Comparison of ENCODE assay signal across 8 cellular contexts in genomic region chr1:209769171-209769904, GRCh38. TPM values are rescaled to one million over a fixed set of nuclear protein-coding genes. Genes with fewer than 3 reads are reported as not detected.
A peak's percentile ranks its signal among the peaks of the same experiment; 100 is the strongest.
DNase-seq lines count a peak whose midpoint lies in the region; ATAC-seq and TF ChIP-seq lines count a peak whose summit lies in the region.

No MANE protein-coding gene starts in this region.

- CTCF ChIA-PET in AG04450 (lab: Charles Lee): interaction anchor here (0.6 to 2.2 kb wide), 8 partner anchors 9 to 481 kb away, joined by 3 to 7 read pairs (median 3); no protein-coding TSS in a partner anchor

- DNase-seq in AG04450 (ENCODE audit: low read depth, low spot score): peak; percentile 66
- peak; percentile 61 for DNase-seq in activated CD4-positive, CD25-positive, alpha-beta regulatory T cell treated with anti-CD3 and anti-CD28 coated beads, Interleukin-2, amount 50 U/mL, for 16 hours (ENCODE audit: low read depth, low spot score)
- DNase-seq in colonic mucosa: peak; percentile 54
- peak; percentile 12 for DNase-seq in midbrain (lab: John Stamatoyannopoulos, UW)
- DNase-seq in stimulated activated CD8-positive, alpha-beta memory T cell treated with anti-CD3 and anti-CD28 coated beads, Interleukin-7, amount 100 ng/mL, for 24 hours (ENCODE audit: low read depth): peak; percentile 51
- no peak for DNase-seq in cortex of kidney (lab: John Stamatoyannopoulos, UW)

- H3K9me3 ChIP-seq in AG04450 (ENCODE audit: control insufficient read depth, insufficient read depth, low read length): no peaks in the 10 kb centered on the region
- no peaks in the 10 kb centered on the region for H3K9me3 ChIP-seq in colonic mucosa

- POLR2A ChIA-PET in AG04450 (lab: Yijun Ruan, JAX): interaction anchor here (0.9 to 2.1 kb wide), 2 partner anchors 15 to 39 kb away, joined by 3 to 10 read pairs; partner anchors contain the start of gene C1orf74

- H3K9ac ChIP-seq in colonic mucosa (ENCODE audit: low read depth in 2 of 2, low read length in 2 of 2): peak overlapping the region; percentile 31 to 54

- H3K36me3 ChIP-seq in colonic mucosa: no peaks in the 10 kb centered on the region

- intact Hi-C loops in colonic mucosa (cut with DNase I): no loop called here

- H3K4me3 ChIP-seq in AG04450 (ENCODE audit: low read depth, low read length) (no peak overlapping the region), colonic mucosa (peak overlapping the region; percentile 22)

- H3K27me3 ChIP-seq in AG04450 (ENCODE audit: control insufficient read depth, insufficient read depth, low read length): no peaks in the 10 kb centered on the region
- H3K27me3 ChIP-seq in colonic mucosa: no peaks in the 10 kb centered on the region

- ATAC-seq in GM19395 (IDR thresholded peaks at IDR 0.05; ENCODE audit: unreplicated experiment) (peak; percentile 85), HG03521 (IDR thresholded peaks at IDR 0.05; ENCODE audit: unreplicated experiment) (peak; percentile 64)

- no peaks in the 10 kb centered on the region for H3K4me1 ChIP-seq in colonic mucosa

- TF ChIP-seq CTCF in AG04450 (IDR thresholded peaks at IDR 0.05; ENCODE audit: low read depth, low read length) (no peak), colonic mucosa (IDR thresholded peaks at IDR 0.05) (no peak)

- H3K27ac ChIP-seq in AG04450 (ENCODE audit: low read depth, low read length) (peak overlapping the region; percentile 94), colonic mucosa (peak overlapping the region; percentile 57)

RNA-seq across cellular contexts. Expression of gene TRAF3IP3, which starts 13.5 kb away (rescaled TPM):
- 0.06 and 0.10 TPM in 2 replicates for polyA plus RNA-seq in AG04450 (2011; rRNA removed)
- not detected in 2 replicates for polyA minus RNA-seq in AG04450 (2011; rRNA and poly(A)+ RNA removed)
- 1 to 10 TPM; 2.0 to 3.2 TPM for total RNA-seq in colonic mucosa

RNA-seq across cellular contexts. Expression of gene C1orf74, which starts 15.0 kb away (rescaled TPM):
- 1.8 and 2.2 TPM in 2 replicates for polyA plus RNA-seq in AG04450 (2011; rRNA removed)
- polyA minus RNA-seq in AG04450 (2011; rRNA and poly(A)+ RNA removed): 3.4 and 4.0 TPM in 2 replicates
- total RNA-seq in colonic mucosa: 1 to 10 TPM; 2.2 to 2.9 TPM

RNA-seq across cellular contexts. Expression of gene IRF6, which starts 36.6 kb away (rescaled TPM):
- 0.67 and 1.0 TPM in 2 replicates for polyA plus RNA-seq in AG04450 (2011; rRNA removed)
- 1.6 and 2.1 TPM in 2 replicates for polyA minus RNA-seq in AG04450 (2011; rRNA and poly(A)+ RNA removed)
- 100 to 1,000 TPM in 1 of 2 donors, 10 to 100 TPM in 1; 87.5 to 133 TPM for total RNA-seq in colonic mucosa

RNA-seq across cellular contexts. Expression of gene UTP25, which starts 58.4 kb away (rescaled TPM):
- 7.5 and 8.6 TPM in 2 replicates for polyA plus RNA-seq in AG04450 (2011; rRNA removed)
- polyA minus RNA-seq in AG04450 (2011; rRNA and poly(A)+ RNA removed): 9.4 and 10.8 TPM in 2 replicates
- 1 to 10 TPM; 5.2 to 6.4 TPM for total RNA-seq in colonic mucosa
